Comparison of ENCODE assay signal across 16 cellular contexts in genomic region chr17:47301161-47301560, GRCh38. TPM values are rescaled to one million over a fixed set of nuclear protein-coding genes. Genes with fewer than 3 reads are reported as not detected.
DNase-seq lines count a peak whose midpoint lies in the region; ATAC-seq and TF ChIP-seq lines count a peak whose summit lies in the region.
"Had no signal": no experiment of that assay in that cellular context is flagged by ENCODE, and none has a peak within 500 bp of the region (broad histone marks: within the 10 kb centered on the region; RNA-seq: fewer than 3 reads in every experiment).

No MANE protein-coding gene starts in this region.

- no peaks in the 10 kb centered on the region for H3K27me3 ChIP-seq in neural progenitor cell

- H3K27me3 Mint-ChIP-seq in activated CD4-positive, alpha-beta T cell treated with anti-CD3 and anti-CD28 coated beads, Interleukin-2, amount 10 ng/mL, durations not matched to agents 24 days and 14 days = peaks cover 6% of the 10 kb centered on the region
- no peaks in the 10 kb centered on the region for H3K27me3 Mint-ChIP-seq in activated B cell treated with CpG ODN at 0.5 μM for 24 hours
- H3K27me3 Mint-ChIP-seq in neural progenitor cell (ENCODE audit: insufficient read depth, low read depth) = peaks cover 13% of the 10 kb centered on the region

- H3F3A ChIP-seq in neural progenitor cell (ENCODE audit: low read depth) = no peaks in the 10 kb centered on the region

- peak; percentile 27 for DNase-seq in activated CD4-positive, alpha-beta T cell treated with anti-CD3 and anti-CD28 coated beads for 48 hours
- DNase-seq in activated CD4-positive, alpha-beta T cell treated with anti-CD3 and anti-CD28 coated beads, Interleukin-2, amount 10 ng/mL, durations not matched to agents 24 days and 14 days = no peak
- DNase-seq in GM10266 (ENCODE audit: extremely low spot score) (peak; percentile 22), activated B cell treated with CpG ODN at 0.5 μM for 24 hours (no peak), neural progenitor cell (ENCODE audit: low spot score) (no peak), posterior vena cava (ENCODE audit: low spot score) (no peak)
- DNase-seq: Caco-2, GOT3, NCI-H1105, NCI-H1694 treated with DMSO at 0.1 percent for 48 hours, NCI-H446, NCI-H748 treated with DMSO at 0.1 percent for 48 hours had no signal

- H3K4me3 Mint-ChIP-seq in activated CD4-positive, alpha-beta T cell treated with anti-CD3 and anti-CD28 coated beads, Interleukin-2, amount 10 ng/mL, durations not matched to agents 24 days and 14 days = no peak overlapping the region
- H3K4me3 Mint-ChIP-seq in activated B cell treated with CpG ODN at 0.5 μM for 24 hours (no peak overlapping the region), neural progenitor cell (no peak overlapping the region)
- H3K4me3 Mint-ChIP-seq: CD14-positive monocyte had no signal

- H4K20me1 ChIP-seq in neural progenitor cell (ENCODE audit: low read depth) = no peaks in the 10 kb centered on the region

- no peak overlapping the region for H3K9ac ChIP-seq in neural progenitor cell

- no peaks in the 10 kb centered on the region for H3K4me1 ChIP-seq in neural progenitor cell

- H3K9me3 Mint-ChIP-seq in activated CD4-positive, alpha-beta T cell treated with anti-CD3 and anti-CD28 coated beads, Interleukin-2, amount 10 ng/mL, durations not matched to agents 24 days and 14 days = no peaks in the 10 kb centered on the region
- H3K9me3 Mint-ChIP-seq in activated B cell treated with CpG ODN at 0.5 μM for 24 hours = peaks cover 5% of the 10 kb centered on the region
- H3K9me3 Mint-ChIP-seq in neural progenitor cell = no peaks in the 10 kb centered on the region

- H3K9me3 ChIP-seq in neural progenitor cell (ENCODE audit: low read depth) = no peaks in the 10 kb centered on the region
- H3K9me3 ChIP-seq: Caco-2 had no signal

- H3K4me1 Mint-ChIP-seq in activated CD4-positive, alpha-beta T cell treated with anti-CD3 and anti-CD28 coated beads, Interleukin-2, amount 10 ng/mL, durations not matched to agents 24 days and 14 days = peaks cover 11% of the 10 kb centered on the region
- peaks cover 11% of the 10 kb centered on the region for H3K4me1 Mint-ChIP-seq in activated B cell treated with CpG ODN at 0.5 μM for 24 hours
- no peaks in the 10 kb centered on the region for H3K4me1 Mint-ChIP-seq in neural progenitor cell
- H3K4me1 Mint-ChIP-seq: CD14-positive monocyte had no signal

- intact Hi-C loops in activated CD4-positive, alpha-beta T cell treated with anti-CD3 and anti-CD28 coated beads, Interleukin-2, amount 10 ng/mL, durations not matched to agents 24 days and 14 days (cut with micrococcal nuclease) = no loop called here
- intact Hi-C loops in activated B cell treated with CpG ODN at 0.5 μM for 24 hours (cut with micrococcal nuclease) (no loop called here), posterior vena cava (cut with DNase I) (no loop called here)

- no peak for ATAC-seq in activated B cell treated with CpG ODN at 0.5 μM for 24 hours (ENCODE audit: low read depth)
- no peak for ATAC-seq in HG02588 (IDR thresholded peaks at IDR 0.05; ENCODE audit: unreplicated experiment)
- ATAC-seq in HG03571 (IDR thresholded peaks at IDR 0.05; ENCODE audit: unreplicated experiment) = no peak

- no peak overlapping the region for H3K4me2 ChIP-seq in neural progenitor cell

- H3K27ac Mint-ChIP-seq in activated CD4-positive, alpha-beta T cell treated with anti-CD3 and anti-CD28 coated beads, Interleukin-2, amount 10 ng/mL, durations not matched to agents 24 days and 14 days = no peak overlapping the region
- peak overlapping the region; percentile 27 for H3K27ac Mint-ChIP-seq in activated B cell treated with CpG ODN at 0.5 μM for 24 hours
- H3K27ac Mint-ChIP-seq in neural progenitor cell = peak overlapping the region; percentile 6
- H3K27ac Mint-ChIP-seq: CD14-positive monocyte had no signal

- TF ChIP-seq CTCF in GM10266 (IDR thresholded peaks at IDR 0.05; ENCODE audit: control insufficient read depth, insufficient read depth, low read depth, missing control alignments) (no peak), activated B cell treated with CpG ODN at 0.5 μM for 24 hours (IDR thresholded peaks at IDR 0.05) (no peak), neural progenitor cell (IDR thresholded peaks at IDR 0.05) (no peak)

- H3K27ac ChIP-seq in neural progenitor cell = no peak overlapping the region
- H3K27ac ChIP-seq: HL-60 had no signal

- H3K4me3 ChIP-seq in neural progenitor cell = no peak overlapping the region

- no peaks in the 10 kb centered on the region for H3K79me2 ChIP-seq in neural progenitor cell (ENCODE audit: low read depth)

- POLR2A ChIA-PET in activated B cell treated with CpG ODN at 0.5 μM for 24 hours (lab: Charles Lee) = interaction anchor here (0.9 to 1.0 kb wide), 2 partner anchors 14 to 15 kb away, joined by 3 to 5 read pairs; no protein-coding TSS in a partner anchor

- H3K36me3 Mint-ChIP-seq in activated CD4-positive, alpha-beta T cell treated with anti-CD3 and anti-CD28 coated beads, Interleukin-2, amount 10 ng/mL, durations not matched to agents 24 days and 14 days (ENCODE audit: low read depth) = no peaks in the 10 kb centered on the region
- peaks cover 3% of the 10 kb centered on the region for H3K36me3 Mint-ChIP-seq in activated B cell treated with CpG ODN at 0.5 μM for 24 hours (ENCODE audit: low read depth)
- no peaks in the 10 kb centered on the region for H3K36me3 Mint-ChIP-seq in neural progenitor cell
- H3K36me3 Mint-ChIP-seq: CD14-positive monocyte had no signal

- no peaks in the 10 kb centered on the region for H3K36me3 ChIP-seq in neural progenitor cell

- CTCF ChIA-PET in activated B cell treated with CpG ODN at 0.5 μM for 24 hours (lab: Charles Lee) = interaction anchor here (0.8 to 2.4 kb wide), 4 partner anchors 11 to 72 kb away, joined by 3 to 6 read pairs (median 3); no protein-coding TSS in a partner anchor

- H2AFZ ChIP-seq in neural progenitor cell (replicated peaks) = no peak overlapping the region

RNA-seq across cellular contexts. Expression of gene EFCAB13, which starts 22.6 kb away (rescaled TPM):
- 1.1 and 1.9 TPM in 2 replicates for total RNA-seq in activated CD4-positive, alpha-beta T cell treated with anti-CD3 and anti-CD28 coated beads, Interleukin-2, amount 10 ng/mL, durations not matched to agents 24 days and 14 days
- 23.6 and 25.4 TPM in 2 replicates for total RNA-seq in activated B cell treated with CpG ODN at 0.5 μM for 24 hours
- total RNA-seq in neural progenitor cell (ENCODE audit: low replicate concordance) = 1.1 and 2.7 TPM in 2 replicates
- 10 to 100 TPM in 1 of 2 donors, 1 to 10 TPM in 1; 6.5 to 12.2 TPM for total RNA-seq in posterior vena cava

RNA-seq across cellular contexts. Expression of gene ITGB3, which starts 47.5 kb away (rescaled TPM):
- not detected in 2 replicates for total RNA-seq in activated CD4-positive, alpha-beta T cell treated with anti-CD3 and anti-CD28 coated beads, Interleukin-2, amount 10 ng/mL, durations not matched to agents 24 days and 14 days
- total RNA-seq in activated B cell treated with CpG ODN at 0.5 μM for 24 hours = 4.1 and 4.7 TPM in 2 replicates
- 0.47 TPM in 1 of 2 replicates, not detected in the other for total RNA-seq in neural progenitor cell (ENCODE audit: low replicate concordance)
- 10 to 100 TPM; 32.1 to 53.5 TPM for total RNA-seq in posterior vena cava

Comparison
In these comparisons a context has a peak if more than half of its experiments do, and no peak if none do; other contexts are left out.
1. DNase-seq: peak in activated CD4-positive, alpha-beta T cell treated with anti-CD3 and anti-CD28 coated beads for 48 hours (single experiment) and GM10266 (single experiment); none in activated CD4-positive, alpha-beta T cell treated with anti-CD3 and anti-CD28 coated beads, Interleukin-2, amount 10 ng/mL, durations not matched to agents 24 days and 14 days (single experiment), activated B cell treated with CpG ODN at 0.5 μM for 24 hours (single experiment), neural progenitor cell (single experiment) and posterior vena cava (single experiment).